16 cellular contexts compared by ENCODE assay signal in the genomic region with DNA sequence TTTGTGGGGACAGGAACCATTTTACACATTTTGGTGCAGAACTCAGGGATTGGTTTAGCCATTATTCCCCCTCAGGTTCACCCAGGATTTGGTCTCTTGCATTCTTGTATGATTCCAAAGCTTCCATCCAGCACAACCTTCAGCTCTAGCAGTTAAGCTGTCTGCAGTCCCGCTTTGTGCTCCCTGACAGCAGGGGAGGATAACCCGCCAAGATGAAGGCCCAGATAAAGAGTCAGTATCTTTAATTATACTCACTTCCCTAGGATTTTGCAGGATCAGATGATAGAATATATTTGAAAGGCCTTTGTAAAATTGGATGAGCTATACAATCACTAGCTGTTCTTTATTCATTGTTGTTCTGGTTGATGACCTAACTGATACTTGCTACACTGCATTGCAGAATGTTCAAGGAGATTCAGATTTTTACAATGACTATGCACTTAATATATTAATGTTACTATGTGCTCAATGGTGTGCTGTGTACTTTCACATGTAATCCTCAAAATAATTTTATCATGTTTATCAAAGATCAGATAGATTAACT. TPM values are rescaled to one million over a fixed set of nuclear protein-coding genes. Genes with fewer than 3 reads are reported as not detected.
A peak's percentile ranks its signal among the peaks of the same experiment; 100 is the strongest.
DNase-seq lines count a peak whose midpoint lies in the region; ATAC-seq and TF ChIP-seq lines count a peak whose summit lies in the region.
"Had no signal": no experiment of that assay in that cellular context is flagged by ENCODE, and none has a peak within 500 bp of the region (broad histone marks: within the 10 kb centered on the region; RNA-seq: fewer than 3 reads in every experiment).

No MANE protein-coding gene starts in this region.

- no peak for TF ChIP-seq CTCF in GM23338 (conservative IDR thresholded peaks at IDR 0.05; ENCODE audit: low read depth in 2 of 2)
- no peak for TF ChIP-seq CTCF in PC-3 (conservative IDR thresholded peaks at IDR 0.05; ENCODE audit: low read depth, low read length)
- TF ChIP-seq CTCF in neural progenitor cell (IDR thresholded peaks at IDR 0.05), result no peak

- POLR2A ChIA-PET in PC-3 (lab: Charles Lee; ENCODE audit: unreplicated experiment), result no interaction called here

- no peak overlapping the region for H3K4me3 ChIP-seq in GM23338
- peak overlapping the region; percentile 28; the same call in 1 of the 2 replicates for H3K4me3 ChIP-seq in PC-3 (ENCODE audit: low read length)
- peak overlapping the region in 1 of 2 donors; percentile 19 for H3K4me3 ChIP-seq in duodenal mucosa (ENCODE audit: low read depth in 1 of 2, low read length in 2 of 2)
- H3K4me3 ChIP-seq in neural progenitor cell, result no peak overlapping the region

- H3K9me3 ChIP-seq in PC-3 (ENCODE audit: low read length), result no peaks in the 10 kb centered on the region
- H3K9me3 ChIP-seq in duodenal mucosa (ENCODE audit: control insufficient read depth in 1 of 2, low read length in 2 of 2), result no peaks in the 10 kb centered on the region
- H3K9me3 ChIP-seq in neural progenitor cell (ENCODE audit: low read depth), result no peaks in the 10 kb centered on the region

- BruUV-seq in PC-3 (replicated peaks; lab: Mats Ljungman, UMichigan), result no TSS peak

- H3K4me1 ChIP-seq in GM23338 (ENCODE audit: insufficient read depth), result peaks cover 62% of the 10 kb centered on the region
- H3K4me1 ChIP-seq in PC-3 (ENCODE audit: insufficient read depth, low read length), result peaks cover 40% of the 10 kb centered on the region
- peaks cover 31 to 36% of the 10 kb centered on the region in 2 donors for H3K4me1 ChIP-seq in duodenal mucosa (ENCODE audit: control insufficient read depth in 1 of 2, insufficient read depth in 2 of 2, low read length in 2 of 2)
- H3K4me1 ChIP-seq in neural progenitor cell, result peaks cover 30% of the 10 kb centered on the region

- peak overlapping the region; percentile 74 for H3K27ac ChIP-seq in GM23338 (ENCODE audit: low read depth)
- peak overlapping the region; percentile 88 for H3K27ac ChIP-seq in PC-3 (ENCODE audit: low read length)
- peak overlapping the region; percentile 54 for H3K27ac ChIP-seq in duodenal mucosa (ENCODE audit: low read depth, low read length)
- no peak overlapping the region for H3K27ac ChIP-seq in neural progenitor cell

- H3F3A ChIP-seq in GM23338 (replicated peaks; ENCODE audit: low read depth), result peaks cover 17% of the 10 kb centered on the region
- H3F3A ChIP-seq in PC-3 (ENCODE audit: low read length, unreplicated experiment), result peaks cover 15% of the 10 kb centered on the region
- peaks cover 59% of the 10 kb centered on the region for H3F3A ChIP-seq in neural progenitor cell (ENCODE audit: low read depth)

- CTCF ChIA-PET in PC-3 (lab: Charles Lee), result interaction anchor here (0.6 to 1.5 kb wide), 3 partner anchors 136 to 515 kb away, joined by 3 to 4 read pairs (median 3); a partner anchor contains a TSS

- peak overlapping the region; percentile 86 for H3K27ac Mint-ChIP-seq in GM23338
- H3K27ac Mint-ChIP-seq in neural progenitor cell, result no peak overlapping the region
- H3K27ac Mint-ChIP-seq: activated B cell treated with CpG ODN at 0.5 μM for 24 hours; CD4-positive, alpha-beta T cell; progenitor cell of endocrine pancreas had no signal

- H3K4me2 ChIP-seq in GM23338 (peak overlapping the region; percentile 18), PC-3 (ENCODE audit: low read length) (peak overlapping the region; percentile 76), neural progenitor cell (no peak overlapping the region)

- peak; percentile 28 for ATAC-seq in GM23338
- peak; percentile 8; the same call in 1 of the 2 replicates for ATAC-seq in PC-3
- ATAC-seq in GM18867 (IDR thresholded peaks at IDR 0.05; ENCODE audit: unreplicated experiment), result no peak
- no peak for ATAC-seq in HG02840 (IDR thresholded peaks at IDR 0.05; ENCODE audit: low FRiP score, unreplicated experiment)
- no peak for ATAC-seq in GM21529 (IDR thresholded peaks at IDR 0.05; ENCODE audit: unreplicated experiment)
- ATAC-seq in HG03039 (IDR thresholded peaks at IDR 0.05; ENCODE audit: unreplicated experiment), result no peak

- no peak overlapping the region for H3K9ac ChIP-seq in PC-3 (ENCODE audit: low read length)
- H3K9ac ChIP-seq in duodenal mucosa (ENCODE audit: low read depth in 1 of 2, low read length in 2 of 2), result peak overlapping the region in 1 of 2 donors; percentile 19
- H3K9ac ChIP-seq in neural progenitor cell, result no peak overlapping the region

- H3K79me2 ChIP-seq in GM23338 (replicated peaks; ENCODE audit: insufficient read depth), result peaks cover 5% of the 10 kb centered on the region; the same call in 1 of the 2 replicates
- H3K79me2 ChIP-seq in PC-3 (ENCODE audit: low read length), result peaks cover 4% of the 10 kb centered on the region; the same call in 1 of the 2 replicates
- peaks cover 13% of the 10 kb centered on the region for H3K79me2 ChIP-seq in neural progenitor cell (ENCODE audit: low read depth)

- H3K9me2 ChIP-seq in GM23338 (ENCODE audit: insufficient read depth), result no peaks in the 10 kb centered on the region
- H3K9me2 ChIP-seq in PC-3 (replicated peaks; ENCODE audit: low read length), result no peaks in the 10 kb centered on the region

- H3K27me3 ChIP-seq in GM23338 (ENCODE audit: insufficient read depth) (no peaks in the 10 kb centered on the region), PC-3 (ENCODE audit: low read length) (no peaks in the 10 kb centered on the region), duodenal mucosa (ENCODE audit: control insufficient read depth in 1 of 2, insufficient read depth in 2 of 2, low read length in 2 of 2) (no peaks in the 10 kb centered on the region), neural progenitor cell (no peaks in the 10 kb centered on the region)

- H3K36me3 ChIP-seq in GM23338 (ENCODE audit: insufficient read depth) (no peaks in the 10 kb centered on the region; the same call in 1 of the 2 replicates), PC-3 (ENCODE audit: low read depth, low read length) (peaks cover 9% of the 10 kb centered on the region; the same call in 1 of the 2 replicates), duodenal mucosa (ENCODE audit: control insufficient read depth in 1 of 2, insufficient read depth in 2 of 2, low read length in 2 of 2) (no peaks in the 10 kb centered on the region), neural progenitor cell (peaks cover 2% of the 10 kb centered on the region)

- H3K9me3 Mint-ChIP-seq in GM23338 (no peaks in the 10 kb centered on the region), neural progenitor cell (peaks cover 4% of the 10 kb centered on the region)
- H3K9me3 Mint-ChIP-seq: activated B cell treated with CpG ODN at 0.5 μM for 24 hours; CD4-positive, alpha-beta T cell had no signal

- intact Hi-C loops in PC-3 (cut with micrococcal nuclease), result loop anchor here (2.0 kb wide), 1 partner anchor 49 kb away; no protein-coding TSS in a partner anchor

- H3K4me1 Mint-ChIP-seq in GM23338, result peaks cover 61% of the 10 kb centered on the region
- peaks cover 9% of the 10 kb centered on the region for H3K4me1 Mint-ChIP-seq in neural progenitor cell
- H3K4me1 Mint-ChIP-seq: activated B cell treated with CpG ODN at 0.5 μM for 24 hours had no signal

- H3K4me3 Mint-ChIP-seq in GM23338 (no peak overlapping the region; the same call in 2 of the 3 replicates), neural progenitor cell (no peak overlapping the region)
- H3K4me3 Mint-ChIP-seq: activated B cell treated with CpG ODN at 0.5 μM for 24 hours; CD4-positive, alpha-beta T cell had no signal

- H3K36me3 Mint-ChIP-seq in GM23338 (ENCODE audit: low read depth) (peaks cover 17% of the 10 kb centered on the region; the same call in 2 of the 3 replicates), neural progenitor cell (peaks cover 18% of the 10 kb centered on the region)

- H4K20me1 ChIP-seq in GM23338 (replicated peaks; ENCODE audit: insufficient read depth), result no peaks in the 10 kb centered on the region
- no peaks in the 10 kb centered on the region for H4K20me1 ChIP-seq in PC-3 (ENCODE audit: low read length)
- H4K20me1 ChIP-seq in neural progenitor cell (ENCODE audit: low read depth), result no peaks in the 10 kb centered on the region

- peak; percentile 54 for DNase-seq in GM23338 (ENCODE audit: low spot score)
- DNase-seq in PC-3, result peak; percentile 15
- peak; percentile 16 for DNase-seq in neural progenitor cell (ENCODE audit: low spot score)
- DNase-seq: activated B cell treated with CpG ODN at 0.5 μM for 24 hours; activated T-cell treated with anti-CD3 and anti-CD28 coated beads, Interleukin-2, amount 50 U/mL, for 1 hour; aorta; CD4-positive, alpha-beta T cell; NCI-H1048; NCI-H524 treated with DMSO at 0.1 percent for 48 hours; stimulated activated naive CD4-positive, alpha-beta T cell treated with Interleukin-2 at 50 U/mL for 16 hours had no signal

- no peak overlapping the region for H2AFZ ChIP-seq in GM23338
- H2AFZ ChIP-seq in PC-3 (ENCODE audit: low read length), result no peak overlapping the region
- H2AFZ ChIP-seq in neural progenitor cell (replicated peaks), result no peak overlapping the region

- H3K27me3 Mint-ChIP-seq in GM23338 (ENCODE audit: insufficient read depth, low read depth, poor library complexity) (peaks cover 17% of the 10 kb centered on the region), neural progenitor cell (ENCODE audit: insufficient read depth, low read depth) (peaks cover 2% of the 10 kb centered on the region)
- H3K27me3 Mint-ChIP-seq: activated B cell treated with CpG ODN at 0.5 μM for 24 hours; CD4-positive, alpha-beta T cell; progenitor cell of endocrine pancreas had no signal

TF ChIP-seq in GM23338, 12 proteins besides CTCF, POLR2A, EP300 and RAD21 (continues in another document):
- TF ChIP-seq EZH2phosphoT487 (IDR thresholded peaks at IDR 0.05; ENCODE audit: unreplicated experiment), result no peak

RNA-seq across cellular contexts. Expression of a gene that starts 49.8 kb away (rescaled TPM):
- total RNA-seq in GM23338 (2014; rRNA removed; shearing (Covaris generic)), result 559 and 593 TPM in 2 replicates
- 218 and 231 TPM in 2 replicates for polyA plus RNA-seq in GM23338 (2016; fragmentation: Nextera tagmentation; extraction: Ambion mirVana)
- total RNA-seq in PC-3 (2014; rRNA removed), result 103 and 116 TPM in 2 replicates
- 136 and 149 TPM in 2 replicates for total RNA-seq in neural progenitor cell (ENCODE audit: low replicate concordance)

Comparison
In these comparisons a context has a peak if more than half of its experiments do, and no peak if none do; other contexts are left out.
1. ATAC-seq: peak in GM23338 (single experiment) and PC-3 (single experiment); none in GM18867 (single experiment), HG02840 (single experiment), GM21529 (single experiment) and HG03039 (single experiment).
2. Peak in every context shown above with its lines, with median percentiles within 50 percentile points of each other: DNase-seq.